In the genomic region with DNA sequence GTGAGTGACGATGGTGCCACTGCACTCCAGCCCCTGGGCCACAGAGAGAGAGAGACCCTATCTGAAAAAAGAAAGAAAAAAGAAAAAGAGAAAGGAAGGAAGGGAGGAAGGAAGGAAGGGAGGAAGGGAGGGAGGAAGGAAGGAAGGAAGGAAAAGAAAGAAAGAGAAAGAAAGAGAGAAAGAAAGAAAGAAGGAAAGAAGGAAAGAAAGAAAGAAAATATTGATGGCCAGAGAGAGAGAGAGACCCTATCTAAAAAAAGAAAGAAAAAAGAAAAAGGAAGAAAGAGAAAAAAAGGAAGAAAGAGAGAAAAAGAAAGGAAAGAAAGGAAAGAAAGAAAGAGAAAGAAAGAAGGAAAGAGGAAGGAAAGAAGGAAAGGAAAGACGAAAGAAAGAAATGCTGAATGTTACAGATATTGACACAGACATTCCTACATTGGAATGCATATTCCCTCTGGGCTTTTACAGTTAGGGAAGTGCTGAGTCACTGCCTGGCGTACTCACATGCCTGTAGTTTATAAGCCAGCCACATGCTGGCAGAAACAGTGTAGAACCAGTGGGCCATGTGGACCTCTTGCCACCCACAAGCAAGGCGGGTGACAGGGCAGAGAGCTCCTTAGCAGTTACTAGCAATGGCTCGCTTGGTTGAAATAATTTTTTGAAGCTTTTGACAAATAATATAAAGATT, we compare ENCODE assay signal across 8 cellular contexts. TPM values are rescaled to one million over a fixed set of nuclear protein-coding genes. Genes with fewer than 3 reads are reported as not detected.
DNase-seq lines count a peak whose midpoint lies in the region; ATAC-seq, FAIRE-seq and TF ChIP-seq lines count a peak whose summit lies in the region.

No MANE protein-coding gene starts in this region.

- CTCF ChIA-PET in Calu3 (lab: Charles Lee) (no interaction called here), endothelial cell of umbilical vein (lab: Charles Lee) (interaction anchor here (1.2 kb wide), 1 partner anchor 10 kb away, joined by 4 read pairs; no protein-coding TSS in a partner anchor)

- peaks cover 11% of the 10 kb centered on the region for H3K4me1 Mint-ChIP-seq in Calu3 (ENCODE audit: low read depth, unreplicated experiment)
- H3K4me1 Mint-ChIP-seq in neural crest cell, result peaks cover 19% of the 10 kb centered on the region

- H3K9me3 ChIP-seq in endothelial cell of umbilical vein (replicated peaks; ENCODE audit: control insufficient read depth, insufficient read depth, low read length), result no peaks in the 10 kb centered on the region

- no peaks in the 10 kb centered on the region for H3K9me1 ChIP-seq in endothelial cell of umbilical vein (replicated peaks; ENCODE audit: control insufficient read depth, extremely low read depth, insufficient read depth, low read length)

- FAIRE-seq in endothelial cell of umbilical vein (lab: Jason Lieb, UNC), result peak; percentile 70

- BruUV-seq in Calu3 (replicated peaks; lab: Mats Ljungman, UMichigan) (no TSS peak), endothelial cell of umbilical vein (replicated peaks; lab: Mats Ljungman, UMichigan) (no TSS peak)

- no peaks in the 10 kb centered on the region for H3K36me3 ChIP-seq in endothelial cell of umbilical vein (ENCODE audit: control insufficient read depth in 2 of 2, extremely low read depth in 1 of 2, insufficient read depth in 2 of 2, low read length in 2 of 2)

- peak overlapping the region; percentile 9 for H3K27ac ChIP-seq in endothelial cell of umbilical vein (ENCODE audit: insufficient read depth, low read depth, low read length)

- H3K27me3 Mint-ChIP-seq in Calu3 (ENCODE audit: unreplicated experiment) (no peaks in the 10 kb centered on the region), neural crest cell (ENCODE audit: low read depth) (no peaks in the 10 kb centered on the region)

- no peak for TF ChIP-seq POLR2A in endothelial cell of umbilical vein (IDR thresholded peaks at IDR 0.05; ENCODE audit: low read depth, low read length)

- no peak overlapping the region for H3K9ac ChIP-seq in endothelial cell of umbilical vein (replicated peaks; ENCODE audit: extremely low read depth, insufficient read depth, low read length)

- no peak overlapping the region for H3K4me3 Mint-ChIP-seq in Calu3 (ENCODE audit: low read depth, unreplicated experiment)
- no peak overlapping the region for H3K4me3 Mint-ChIP-seq in neural crest cell

- H3K4me1 ChIP-seq in endothelial cell of umbilical vein (ENCODE audit: control insufficient read depth, extremely low read depth, insufficient read depth, low read length), result peaks cover 34% of the 10 kb centered on the region

- no peak for ATAC-seq in GM21515 (IDR thresholded peaks at IDR 0.05; ENCODE audit: unreplicated experiment)

- no peak overlapping the region for H3K4me3 ChIP-seq in endothelial cell of umbilical vein (replicated peaks in 1 of 3; ENCODE audit: insufficient read depth in 1 of 3, low read depth in 1 of 3, low read length in 3 of 3)

- peak; percentile 30 for DNase-seq in Calu3
- DNase-seq in NCI-H460 (ENCODE audit: extremely low read depth, low read depth), result peak; percentile 91
- DNase-seq in endothelial cell of umbilical vein (ENCODE audit: low read depth, low spot score), result peak; percentile 81
- no peak for DNase-seq in neural crest cell (ENCODE audit: low read depth, low spot score)
- DNase-seq in activated naive CD4-positive, alpha-beta T cell treated with anti-CD3 and anti-CD28 coated beads, Interleukin-2, amount 50 U/mL, for 16 hours, result no peak
- no peak for DNase-seq in SHP77 treated with DMSO at 0.1 percent for 48 hours (lab: John Stamatoyannopoulos, UW)
- no peak for DNase-seq in NAMALWA (ENCODE audit: low spot score)

- POLR2A ChIA-PET in endothelial cell of umbilical vein (lab: Charles Lee), result no interaction called here

- H2AFZ ChIP-seq in endothelial cell of umbilical vein (ENCODE audit: low read depth, low read length), result no peak overlapping the region

- no peak overlapping the region for H3K4me2 ChIP-seq in endothelial cell of umbilical vein (ENCODE audit: insufficient read depth, low read length)

- no peaks in the 10 kb centered on the region for H3K36me3 Mint-ChIP-seq in Calu3 (ENCODE audit: insufficient read depth, unreplicated experiment)
- peaks cover 3% of the 10 kb centered on the region for H3K36me3 Mint-ChIP-seq in neural crest cell (ENCODE audit: low read depth)

- peaks cover 6% of the 10 kb centered on the region for H3K9me3 Mint-ChIP-seq in Calu3 (ENCODE audit: low read depth, unreplicated experiment)
- peaks cover 2% of the 10 kb centered on the region for H3K9me3 Mint-ChIP-seq in neural crest cell

- H4K20me1 ChIP-seq in endothelial cell of umbilical vein (replicated peaks; ENCODE audit: control insufficient read depth, extremely low read depth, insufficient read depth, low read length), result no peaks in the 10 kb centered on the region

- intact Hi-C loops in Calu3 (cut with micrococcal nuclease; ENCODE audit: unreplicated experiment), result no loop called here
- intact Hi-C loops in endothelial cell of umbilical vein (cut with micrococcal nuclease), result no loop called here

- TF ChIP-seq CTCF in Calu3 (IDR thresholded peaks at IDR 0.05; ENCODE audit: unreplicated experiment) (no peak), endothelial cell of umbilical vein (IDR thresholded peaks at IDR 0.05; ENCODE audit: extremely low read depth in 1 of 2, insufficient read depth in 1 of 2, low read depth in 1 of 2, low read length in 2 of 2) (peak in 1 of 2 donors; percentile 24), neural crest cell (conservative IDR thresholded peaks at IDR 0.05) (no peak)

- no peaks in the 10 kb centered on the region for H3K79me2 ChIP-seq in endothelial cell of umbilical vein (ENCODE audit: control insufficient read depth, insufficient read depth, low read length)

- dilution Hi-C loops in endothelial cell of umbilical vein (cut with MboI; ENCODE audit: extremely low pct_ligation_motif_present, low sequenced_read_pairs), result no loop called here

- H3K27ac Mint-ChIP-seq in Calu3 (ENCODE audit: unreplicated experiment) (peak overlapping the region; percentile 65), neural crest cell (ENCODE audit: unreplicated experiment) (peak overlapping the region; percentile 71)

- H3K27me3 ChIP-seq in endothelial cell of umbilical vein (ENCODE audit: control insufficient read depth in 2 of 2, insufficient read depth in 2 of 2, low read length in 2 of 2), result no peaks in the 10 kb centered on the region

TF ChIP-seq in endothelial cell of umbilical vein, 7 proteins besides CTCF, POLR2A, EP300 and RAD21:
- TF ChIP-seq POLR2AphosphoS5 (IDR thresholded peaks at IDR 0.05; ENCODE audit: insufficient read depth, low read depth, low read length) (no peak), JUN (IDR thresholded peaks at IDR 0.05; ENCODE audit: borderline replicate concordance, insufficient read depth, insufficient read length, low read depth) (peak; percentile 67), EZH2 (IDR thresholded peaks at IDR 0.05; ENCODE audit: borderline replicate concordance, low read depth, low read length, severe bottlenecking) (no peak), MYC (IDR thresholded peaks at IDR 0.05; ENCODE audit: low read depth, low read length) (peak; percentile 81), GATA2 (IDR thresholded peaks at IDR 0.05; ENCODE audit: insufficient read depth, insufficient read length, low read depth, low read length) (no peak), FOS (IDR thresholded peaks at IDR 0.05; ENCODE audit: borderline replicate concordance, insufficient read depth, low read length) (peak; percentile 70)
- TF ChIP-seq, protein P1, sequence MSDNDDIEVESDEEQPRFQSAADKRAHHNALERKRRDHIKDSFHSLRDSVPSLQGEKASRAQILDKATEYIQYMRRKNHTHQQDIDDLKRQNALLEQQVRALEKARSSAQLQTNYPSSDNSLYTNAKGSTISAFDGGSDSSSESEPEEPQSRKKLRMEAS (IDR thresholded peaks at IDR 0.05; ENCODE audit: insufficient read depth, insufficient read length), result peak; percentile 81

RNA-seq across cellular contexts. Expression of gene SLC46A3, which starts 34.6 kb away (rescaled TPM):
- total RNA-seq in Calu3 (2022) (1.3 TPM in 2 replicates), endothelial cell of umbilical vein (2.1 and 3.9 TPM in 2 replicates), neural crest cell (0.75 and 0.82 TPM in 2 replicates)
- total RNA-seq in NCI-H460 (2014; rRNA removed; shearing (Covaris generic)), result 4.2 and 5.0 TPM in 2 replicates
- 5.5 and 6.1 TPM in 2 replicates for polyA plus RNA-seq in NCI-H460 (2014; cell fraction: nucleus; rRNA removed)
- polyA plus RNA-seq in endothelial cell of umbilical vein, result 1.2 and 2.0 TPM in 2 replicates
- 0.72 and 0.85 TPM in 2 replicates for polyA plus RNA-seq in endothelial cell of umbilical vein (2011; cell fraction: cytosol; rRNA removed)
- 4.2 and 9.2 TPM in 2 replicates for polyA plus RNA-seq in endothelial cell of umbilical vein (2011; cell fraction: nucleus; rRNA removed)
- polyA plus RNA-seq in endothelial cell of umbilical vein (2012), result 1.4 and 1.5 TPM in 2 replicates
- polyA minus RNA-seq in endothelial cell of umbilical vein, result 1.1 and 5.6 TPM in 2 replicates
- not detected for polyA minus RNA-seq in endothelial cell of umbilical vein (2011; cell fraction: cytosol; rRNA and poly(A)+ RNA removed)
- polyA minus RNA-seq in endothelial cell of umbilical vein (2011; cell fraction: nucleus; rRNA and poly(A)+ RNA removed), result 11.0 and 15.7 TPM in 2 replicates

Comparison
In these comparisons a context has a peak if more than half of its experiments do, and no peak if none do; other contexts are left out.
1. DNase-seq: peak in Calu3 (single experiment), NCI-H460 (single experiment) and endothelial cell of umbilical vein (single experiment); none in neural crest cell (single experiment), activated naive CD4-positive, alpha-beta T cell treated with anti-CD3 and anti-CD28 coated beads, Interleukin-2, amount 50 U/mL, for 16 hours (single experiment), SHP77 treated with DMSO at 0.1 percent for 48 hours (single experiment) and NAMALWA (single experiment).